Comparison of ENCODE assay signal across 17 cellular contexts in the genomic region with DNA sequence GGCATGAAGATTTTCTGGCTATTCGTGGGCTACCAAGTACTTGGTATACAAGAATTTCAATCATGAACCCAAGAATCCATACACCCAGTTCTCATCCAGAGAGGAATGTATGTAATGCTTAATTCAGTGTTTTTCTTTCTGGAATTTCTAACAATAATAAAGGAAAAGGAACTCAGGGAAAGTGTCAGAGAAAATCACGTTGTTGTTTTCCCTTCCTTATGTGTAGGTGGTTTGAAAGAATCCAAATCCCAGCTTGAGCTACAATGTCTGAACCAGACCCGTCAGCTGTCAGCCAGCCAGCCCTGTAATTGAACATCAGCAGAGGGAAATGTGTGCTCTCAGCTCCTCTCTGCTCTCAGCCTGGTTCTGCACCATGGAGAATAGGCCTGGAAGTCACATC.
DNase-seq lines count a peak whose midpoint lies in the region; ATAC-seq and TF ChIP-seq lines count a peak whose summit lies in the region.
"Had no signal": no experiment of that assay in that cellular context is flagged by ENCODE, and none has a peak within 500 bp of the region (broad histone marks: within the 10 kb centered on the region; RNA-seq: fewer than 3 reads in every experiment).

No MANE protein-coding gene starts in this region.

- no peak overlapping the region for H3K4me3 ChIP-seq in HUES48 (ENCODE audit: low read depth, low read length)
- H3K4me3 ChIP-seq in astrocyte of the spinal cord (ENCODE audit: low read depth, low read length) = no peak overlapping the region
- no peak overlapping the region for H3K4me3 ChIP-seq in skeletal muscle satellite cell (ENCODE audit: low read length)
- H3K4me3 ChIP-seq: BLaER1 had no signal

- H3K9me3 Mint-ChIP-seq in glutamatergic neuron (ENCODE audit: unreplicated experiment) = peaks cover 31% of the 10 kb centered on the region

- peak overlapping the region; percentile 96 for H3K27ac Mint-ChIP-seq in glutamatergic neuron (ENCODE audit: unreplicated experiment)

- peak overlapping the region; percentile 59 for H3K27ac ChIP-seq in HUES48 (ENCODE audit: low read depth, low read length)
- H3K27ac ChIP-seq: BLaER1 had no signal

- H3K36me3 Mint-ChIP-seq in glutamatergic neuron (ENCODE audit: unreplicated experiment) = no peaks in the 10 kb centered on the region

- no peak for ATAC-seq in HG03571 (IDR thresholded peaks at IDR 0.05; ENCODE audit: unreplicated experiment)

- H3K4me1 ChIP-seq in HUES48 (ENCODE audit: control insufficient read depth, insufficient read depth, low read length) (peaks cover 23% of the 10 kb centered on the region), skeletal muscle satellite cell (ENCODE audit: control insufficient read depth, insufficient read depth, low read length) (peaks cover 52% of the 10 kb centered on the region)
- H3K4me1 ChIP-seq: BLaER1 had no signal

- H3K9me3 ChIP-seq in HUES48 (ENCODE audit: control insufficient read depth, insufficient read depth, low read length) = no peaks in the 10 kb centered on the region
- H3K9me3 ChIP-seq in skeletal muscle satellite cell (replicated peaks; ENCODE audit: low read length) = no peaks in the 10 kb centered on the region
- H3K9me3 ChIP-seq: BLaER1 had no signal

- H3K9ac ChIP-seq in HUES48 (ENCODE audit: low read depth, low read length) (no peak overlapping the region), skeletal muscle satellite cell (ENCODE audit: low read depth, low read length) (peak overlapping the region; percentile 49)
- H3K9ac ChIP-seq: BLaER1 had no signal

- peaks cover 26% of the 10 kb centered on the region for H3K4me1 Mint-ChIP-seq in glutamatergic neuron (ENCODE audit: low read depth, unreplicated experiment)

- peaks cover 16% of the 10 kb centered on the region for H3K27me3 Mint-ChIP-seq in glutamatergic neuron (ENCODE audit: unreplicated experiment)

- no peak overlapping the region for H3K4me2 ChIP-seq in skeletal muscle satellite cell (ENCODE audit: low read length)
- H3K4me2 ChIP-seq: BLaER1 had no signal

- H3K36me3 ChIP-seq in HUES48 (ENCODE audit: control insufficient read depth, insufficient read depth, low read length) (no peaks in the 10 kb centered on the region), skeletal muscle satellite cell (ENCODE audit: insufficient read depth, low read length) (no peaks in the 10 kb centered on the region)
- H3K36me3 ChIP-seq: BLaER1 had no signal

- no peaks in the 10 kb centered on the region for H3K27me3 ChIP-seq in HUES48 (ENCODE audit: control insufficient read depth, insufficient read depth, low read length)
- H3K27me3 ChIP-seq in skeletal muscle satellite cell (ENCODE audit: control insufficient read depth, insufficient read depth, low read length) = no peaks in the 10 kb centered on the region
- H3K27me3 ChIP-seq: BLaER1 had no signal

- TF ChIP-seq CTCF in astrocyte of the spinal cord (IDR thresholded peaks at IDR 0.05; ENCODE audit: low read depth, low read length) = no peak
- no peak for TF ChIP-seq CTCF in glutamatergic neuron (IDR thresholded peaks at IDR 0.05; ENCODE audit: partially characterized antibody, unreplicated experiment)

- in situ Hi-C loops in astrocyte of the spinal cord (cut with HindIII; ENCODE audit: low sequenced_read_pairs) = no loop called here

- no peak overlapping the region for H3K4me3 Mint-ChIP-seq in glutamatergic neuron (ENCODE audit: unreplicated experiment)

- DNase-seq in astrocyte of the spinal cord (ENCODE audit: low read depth, low spot score) = peak; percentile 61
- DNase-seq in glutamatergic neuron = no peak
- no peak for DNase-seq in NCI-H1105 treated with DMSO at 0.1 percent for 48 hours (lab: John Stamatoyannopoulos, UW)
- no peak for DNase-seq in OCI-M1 (lab: John Stamatoyannopoulos, UW)
- DNase-seq: activated CD4-positive, alpha-beta T cell treated with anti-CD3 and anti-CD28 coated beads for 48 hours; activated effector memory CD4-positive, alpha-beta T cell treated with anti-CD3 and anti-CD28 coated beads, Interleukin-2, amount 50 U/mL, for 16 hours; amniotic stem cell; DMS 273 treated with DMSO at 0.1 percent for 48 hours; HCEC 1CT; NCI-H82; posterior cingulate gyrus; small intestine; stimulated activated CD4-positive, alpha-beta T cell treated with anti-CD3 and anti-CD28 coated beads, Interleukin-4, amount 100 ng/mL, for 4 hours had no signal
